ENCODE assay signal across 8 cellular contexts in genomic region chr12:40224439-40225291, GRCh38. TPM values are rescaled to one million over a fixed set of nuclear protein-coding genes. Genes with fewer than 3 reads are reported as not detected.
A peak's percentile ranks its signal among the peaks of the same experiment; 100 is the strongest.
DNase-seq lines count a peak whose midpoint lies in the region; ATAC-seq and TF ChIP-seq lines count a peak whose summit lies in the region.

TSS of gene LRRK2 (plus strand) at chr12:40224997. CDS start at chr12:40225132, 135 bp downstream.

- peak within 1 kb of the TSS; percentile 96 to 97 for H3K27ac ChIP-seq in tibial artery

- peaks cover 0 to 32% (median 2%) of the 10 kb centered on the region in 4 donors for H3K4me1 ChIP-seq in tibial artery

- H3K4me3 ChIP-seq in fibroblast of villous mesenchyme (ENCODE audit: low read depth, low read length) (peak within 1 kb of the TSS; percentile 57), tibial artery (peak within 1 kb of the TSS; percentile 66 to 81)

- DNase-seq in SIG-M5 treated with dmso at 0.1 percent for 504 hours (lab: John Stamatoyannopoulos, UW; ENCODE audit: unreplicated experiment): peak; percentile 88
- no peak for DNase-seq in SIG-M5 (lab: John Stamatoyannopoulos, UW)
- peak; percentile 88 for DNase-seq in NOMO-1 treated with dmso at 0.1 percent for 144 hours (lab: John Stamatoyannopoulos, UW; ENCODE audit: unreplicated experiment)
- no peak for DNase-seq in activated T-helper 2 cell treated with anti-CD3 and anti-CD28 coated beads, Interferon-gamma antibody, Interleukin-2, Interleukin-4, amounts not matched to agents 10 μg/mL and 5 μg/mL and 100 μg/mL, durations not matched to agents 14 hours and 24 hours and 36 hours (ENCODE audit: low spot score)
- peak; percentile 42 for DNase-seq in fibroblast of villous mesenchyme (ENCODE audit: low read depth)
- DNase-seq in nephron progenitor cell: peak; percentile 72
- DNase-seq in tibial artery: peak; percentile 85 to 90

- TF ChIP-seq CTCF in fibroblast of villous mesenchyme (IDR thresholded peaks at IDR 0.05; ENCODE audit: insufficient read depth, low read depth, low read length) (no peak), nephron progenitor cell (IDR thresholded peaks at IDR 0.05) (no peak), tibial artery (IDR thresholded peaks at IDR 0.05) (peak in 1 of 2 experiments; percentile 3)

- no peaks in the 10 kb centered on the region for H3K4me1 Mint-ChIP-seq in activated T-helper 2 cell treated with anti-CD3 and anti-CD28 coated beads, Interferon-gamma antibody, Interleukin-2, Interleukin-4, amounts not matched to agents 10 μg/mL and 5 μg/mL and 100 μg/mL, durations not matched to agents 14 hours and 24 hours and 36 hours (ENCODE audit: low read depth)
- peaks cover 10% of the 10 kb centered on the region for H3K4me1 Mint-ChIP-seq in nephron progenitor cell

- H3K27ac Mint-ChIP-seq in activated T-helper 2 cell treated with anti-CD3 and anti-CD28 coated beads, Interferon-gamma antibody, Interleukin-2, Interleukin-4, amounts not matched to agents 10 μg/mL and 5 μg/mL and 100 μg/mL, durations not matched to agents 14 hours and 24 hours and 36 hours: no peak within 1 kb of the TSS
- H3K27ac Mint-ChIP-seq in nephron progenitor cell: no peak within 1 kb of the TSS

- no peaks in the 10 kb centered on the region for H3K36me3 ChIP-seq in tibial artery

- no peaks in the 10 kb centered on the region for H3K9me3 Mint-ChIP-seq in activated T-helper 2 cell treated with anti-CD3 and anti-CD28 coated beads, Interferon-gamma antibody, Interleukin-2, Interleukin-4, amounts not matched to agents 10 μg/mL and 5 μg/mL and 100 μg/mL, durations not matched to agents 14 hours and 24 hours and 36 hours
- no peaks in the 10 kb centered on the region for H3K9me3 Mint-ChIP-seq in nephron progenitor cell

- no peaks in the 10 kb centered on the region for H3K9me3 ChIP-seq in tibial artery

- no peaks in the 10 kb centered on the region for H3K27me3 ChIP-seq in tibial artery

- intact Hi-C loops in activated T-helper 2 cell treated with anti-CD3 and anti-CD28 coated beads, Interferon-gamma antibody, Interleukin-2, Interleukin-4, amounts not matched to agents 10 μg/mL and 5 μg/mL and 100 μg/mL, durations not matched to agents 14 hours and 24 hours and 36 hours (cut with micrococcal nuclease): no loop called here
- intact Hi-C loops in tibial artery (cut with DNase I; ENCODE audit: low total_unique reads): loop anchor here (10.0 kb wide), 1 partner anchor 70 kb away; no protein-coding TSS in a partner anchor

- no peaks in the 10 kb centered on the region for H3K36me3 Mint-ChIP-seq in activated T-helper 2 cell treated with anti-CD3 and anti-CD28 coated beads, Interferon-gamma antibody, Interleukin-2, Interleukin-4, amounts not matched to agents 10 μg/mL and 5 μg/mL and 100 μg/mL, durations not matched to agents 14 hours and 24 hours and 36 hours (ENCODE audit: low read depth)
- H3K36me3 Mint-ChIP-seq in nephron progenitor cell (ENCODE audit: low read depth): no peaks in the 10 kb centered on the region

- peak within 1 kb of the TSS; percentile 34 for H3K4me3 Mint-ChIP-seq in activated T-helper 2 cell treated with anti-CD3 and anti-CD28 coated beads, Interferon-gamma antibody, Interleukin-2, Interleukin-4, amounts not matched to agents 10 μg/mL and 5 μg/mL and 100 μg/mL, durations not matched to agents 14 hours and 24 hours and 36 hours (ENCODE audit: low read depth)
- peak within 1 kb of the TSS; percentile 82 for H3K4me3 Mint-ChIP-seq in nephron progenitor cell

- ATAC-seq in HG02938 (IDR thresholded peaks at IDR 0.05; ENCODE audit: unreplicated experiment): peak; percentile 50

- peaks cover 45% of the 10 kb centered on the region for H3K27me3 Mint-ChIP-seq in activated T-helper 2 cell treated with anti-CD3 and anti-CD28 coated beads, Interferon-gamma antibody, Interleukin-2, Interleukin-4, amounts not matched to agents 10 μg/mL and 5 μg/mL and 100 μg/mL, durations not matched to agents 14 hours and 24 hours and 36 hours (ENCODE audit: low read depth)
- peaks cover 51% of the 10 kb centered on the region for H3K27me3 Mint-ChIP-seq in nephron progenitor cell (ENCODE audit: low read depth, poor library complexity)

RNA-seq across cellular contexts. Expression of gene LRRK2, which starts in this region (rescaled TPM):
- total RNA-seq in activated T-helper 2 cell treated with anti-CD3 and anti-CD28 coated beads, Interferon-gamma antibody, Interleukin-2, Interleukin-4, amounts not matched to agents 10 μg/mL and 5 μg/mL and 100 μg/mL, durations not matched to agents 14 hours and 24 hours and 36 hours: not detected in 2 replicates
- total RNA-seq in fibroblast of villous mesenchyme: 1.3 and 1.6 TPM in 2 replicates

Comparison
In these comparisons a context has a peak if more than half of its experiments do, and no peak if none do; other contexts are left out.
1. DNase-seq: peak in SIG-M5 treated with dmso at 0.1 percent for 504 hours (single experiment), NOMO-1 treated with dmso at 0.1 percent for 144 hours (single experiment), fibroblast of villous mesenchyme (single experiment), nephron progenitor cell (single experiment) and tibial artery (2 of 2); none in SIG-M5 (single experiment) and activated T-helper 2 cell treated with anti-CD3 and anti-CD28 coated beads, Interferon-gamma antibody, Interleukin-2, Interleukin-4, amounts not matched to agents 10 μg/mL and 5 μg/mL and 100 μg/mL, durations not matched to agents 14 hours and 24 hours and 36 hours (single experiment).